1 cellular context compared by ENCODE assay signal in the genomic region with DNA sequence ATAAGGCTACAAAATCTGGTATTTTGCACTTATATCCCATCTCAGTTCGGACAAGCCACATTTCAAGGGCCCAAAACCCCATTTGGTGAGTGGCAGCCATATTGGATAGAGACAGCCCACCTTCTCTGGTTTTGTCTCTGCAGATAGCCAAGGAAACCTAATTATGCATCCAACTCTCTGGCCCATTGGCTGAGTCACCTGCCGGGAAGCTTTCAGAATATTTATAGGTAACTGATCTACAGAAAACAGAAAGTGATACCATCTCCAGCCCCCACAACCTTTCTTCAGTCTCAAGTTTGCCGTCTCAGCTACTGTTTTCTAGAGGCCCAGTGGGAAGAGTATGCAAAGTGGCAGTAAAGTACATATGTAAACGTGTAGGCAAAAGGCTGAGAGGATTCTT.
TF ChIP-seq lines count a peak whose summit lies in the region.

No MANE protein-coding gene starts in this region.

TF ChIP-seq in GM12878, 131 proteins besides CTCF, POLR2A, EP300 and RAD21 (continued from another document):
- TF ChIP-seq ZNF217 (IDR thresholded peaks at IDR 0.05) (no peak), TAF1 (IDR thresholded peaks at IDR 0.05; ENCODE audit: borderline replicate concordance, low read depth, low read length) (peak; percentile 38; the same call in 1 of the 2 replicates), SRF (IDR thresholded peaks at IDR 0.05; ENCODE audit: low read depth in 2 of 2, low read length in 2 of 2) (no peak), FOXM1 (IDR thresholded peaks at IDR 0.05; ENCODE audit: low read depth, low read length) (peak; percentile 70; the same call in 1 of the 2 replicates), NFYA (IDR thresholded peaks at IDR 0.05; ENCODE audit: borderline replicate concordance, low read depth, low read length) (no peak), ASH2L (IDR thresholded peaks at IDR 0.05; ENCODE audit: borderline replicate concordance, low read depth) (no peak), SP1 (IDR thresholded peaks at IDR 0.05; ENCODE audit: low read depth, low read length) (peak; percentile 23), MYC (IDR thresholded peaks at IDR 0.05; ENCODE audit: insufficient read depth, insufficient read length, insufficient replicate concordance, low read length, severe bottlenecking) (no peak), BCL11A (IDR thresholded peaks at IDR 0.05; ENCODE audit: low read depth, low read length) (0 out of 2 replicates have a peak, but pooled peaks have one; percentile 28), SREBF1 (IDR thresholded peaks at IDR 0.05; ENCODE audit: low read length) (no peak)
- TF ChIP-seq, protein P1, sequence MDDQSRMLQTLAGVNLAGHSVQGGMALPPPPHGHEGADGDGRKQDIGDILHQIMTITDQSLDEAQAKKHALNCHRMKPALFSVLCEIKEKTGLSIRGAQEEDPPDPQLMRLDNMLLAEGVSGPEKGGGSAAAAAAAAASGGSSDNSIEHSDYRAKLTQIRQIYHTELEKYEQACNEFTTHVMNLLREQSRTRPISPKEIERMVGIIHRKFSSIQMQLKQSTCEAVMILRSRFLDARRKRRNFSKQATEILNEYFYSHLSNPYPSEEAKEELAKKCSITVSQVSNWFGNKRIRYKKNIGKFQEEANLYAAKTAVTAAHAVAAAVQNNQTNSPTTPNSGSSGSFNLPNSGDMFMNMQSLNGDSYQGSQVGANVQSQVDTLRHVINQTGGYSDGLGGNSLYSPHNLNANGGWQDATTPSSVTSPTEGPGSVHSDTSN (IDR thresholded peaks at IDR 0.05; ENCODE audit: insufficient replicate concordance, low read depth, low read length): peak; percentile 47
- TF ChIP-seq, protein P2, sequence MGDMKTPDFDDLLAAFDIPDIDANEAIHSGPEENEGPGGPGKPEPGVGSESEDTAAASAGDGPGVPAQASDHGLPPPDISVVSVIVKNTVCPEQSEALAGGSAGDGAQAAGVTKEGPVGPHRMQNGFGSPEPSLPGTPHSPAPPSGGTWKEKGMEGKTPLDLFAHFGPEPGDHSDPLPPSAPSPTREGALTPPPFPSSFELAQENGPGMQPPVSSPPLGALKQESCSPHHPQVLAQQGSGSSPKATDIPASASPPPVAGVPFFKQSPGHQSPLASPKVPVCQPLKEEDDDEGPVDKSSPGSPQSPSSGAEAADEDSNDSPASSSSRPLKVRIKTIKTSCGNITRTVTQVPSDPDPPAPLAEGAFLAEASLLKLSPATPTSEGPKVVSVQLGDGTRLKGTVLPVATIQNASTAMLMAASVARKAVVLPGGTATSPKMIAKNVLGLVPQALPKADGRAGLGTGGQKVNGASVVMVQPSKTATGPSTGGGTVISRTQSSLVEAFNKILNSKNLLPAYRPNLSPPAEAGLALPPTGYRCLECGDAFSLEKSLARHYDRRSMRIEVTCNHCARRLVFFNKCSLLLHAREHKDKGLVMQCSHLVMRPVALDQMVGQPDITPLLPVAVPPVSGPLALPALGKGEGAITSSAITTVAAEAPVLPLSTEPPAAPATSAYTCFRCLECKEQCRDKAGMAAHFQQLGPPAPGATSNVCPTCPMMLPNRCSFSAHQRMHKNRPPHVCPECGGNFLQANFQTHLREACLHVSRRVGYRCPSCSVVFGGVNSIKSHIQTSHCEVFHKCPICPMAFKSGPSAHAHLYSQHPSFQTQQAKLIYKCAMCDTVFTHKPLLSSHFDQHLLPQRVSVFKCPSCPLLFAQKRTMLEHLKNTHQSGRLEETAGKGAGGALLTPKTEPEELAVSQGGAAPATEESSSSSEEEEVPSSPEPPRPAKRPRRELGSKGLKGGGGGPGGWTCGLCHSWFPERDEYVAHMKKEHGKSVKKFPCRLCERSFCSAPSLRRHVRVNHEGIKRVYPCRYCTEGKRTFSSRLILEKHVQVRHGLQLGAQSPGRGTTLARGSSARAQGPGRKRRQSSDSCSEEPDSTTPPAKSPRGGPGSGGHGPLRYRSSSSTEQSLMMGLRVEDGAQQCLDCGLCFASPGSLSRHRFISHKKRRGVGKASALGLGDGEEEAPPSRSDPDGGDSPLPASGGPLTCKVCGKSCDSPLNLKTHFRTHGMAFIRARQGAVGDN (IDR thresholded peaks at IDR 0.05): no peak
